ENCODE assay signal across 14 cellular contexts in genomic region chr14:43168374-43168925, GRCh38.
DNase-seq lines count a peak whose midpoint lies in the region; ATAC-seq and TF ChIP-seq lines count a peak whose summit lies in the region.
"Had no signal": no experiment of that assay in that cellular context is flagged by ENCODE, and none has a peak within 500 bp of the region (broad histone marks: within the 10 kb centered on the region; RNA-seq: fewer than 3 reads in every experiment).

No MANE protein-coding gene starts in this region.

- H3K9me3 Mint-ChIP-seq in natural killer cell treated with Interleukin-12 subunit alpha and Interleukin-12 subunit beta and Interleukin-15 and Interleukin-18, amount 100 ng/mL, for 72 hours, result peaks cover 11% of the 10 kb centered on the region
- H3K9me3 Mint-ChIP-seq in neural progenitor cell, result no peaks in the 10 kb centered on the region
- H3K9me3 Mint-ChIP-seq: GM23338, H9 had no signal

- TF ChIP-seq EP300 in transverse colon (IDR thresholded peaks at IDR 0.05; ENCODE audit: low read depth), result no peak

- H4K20me1 ChIP-seq in hepatocyte (ENCODE audit: insufficient read depth, poor library complexity, severe bottlenecking), result no peaks in the 10 kb centered on the region
- no peaks in the 10 kb centered on the region for H4K20me1 ChIP-seq in neural progenitor cell (ENCODE audit: low read depth)

- H3K9ac ChIP-seq in neural progenitor cell, result no peak overlapping the region
- H3K9ac ChIP-seq: KMS-11 had no signal

- no peak overlapping the region for H3K27ac Mint-ChIP-seq in natural killer cell treated with Interleukin-12 subunit alpha and Interleukin-12 subunit beta and Interleukin-15 and Interleukin-18, amount 100 ng/mL, for 72 hours
- no peak overlapping the region for H3K27ac Mint-ChIP-seq in neural progenitor cell
- H3K27ac Mint-ChIP-seq: B cell; CD4-positive, alpha-beta T cell; GM23338; H9 had no signal

- H3K27me3 ChIP-seq in hepatocyte (no peaks in the 10 kb centered on the region), transverse colon (no peaks in the 10 kb centered on the region), neural progenitor cell (no peaks in the 10 kb centered on the region)

- no peak overlapping the region for H3K4me3 Mint-ChIP-seq in natural killer cell treated with Interleukin-12 subunit alpha and Interleukin-12 subunit beta and Interleukin-15 and Interleukin-18, amount 100 ng/mL, for 72 hours
- H3K4me3 Mint-ChIP-seq in neural progenitor cell, result no peak overlapping the region
- H3K4me3 Mint-ChIP-seq: B cell; CD4-positive, alpha-beta T cell; GM23338; H9 had no signal

- H3K9me3 ChIP-seq in hepatocyte (ENCODE audit: low read depth) (no peaks in the 10 kb centered on the region), transverse colon (no peaks in the 10 kb centered on the region), neural progenitor cell (ENCODE audit: low read depth) (no peaks in the 10 kb centered on the region)

- no peaks in the 10 kb centered on the region for H3K4me1 Mint-ChIP-seq in natural killer cell treated with Interleukin-12 subunit alpha and Interleukin-12 subunit beta and Interleukin-15 and Interleukin-18, amount 100 ng/mL, for 72 hours (ENCODE audit: low read depth in 2 of 2)
- H3K4me1 Mint-ChIP-seq in neural progenitor cell, result no peaks in the 10 kb centered on the region
- H3K4me1 Mint-ChIP-seq: B cell, GM23338, H9 had no signal

- WGBS in hepatocyte (ENCODE audit: low lambda C conversion rate, missing lambda C conversion rate), result 69% methylated on average over 1 of the region's 1 CpG
- WGBS in transverse colon (ENCODE audit: low coverage in 1 of 2), 2 donors, result 20% methylated on average over 1 of the region's 1 CpG

- H3K36me3 Mint-ChIP-seq in natural killer cell treated with Interleukin-12 subunit alpha and Interleukin-12 subunit beta and Interleukin-15 and Interleukin-18, amount 100 ng/mL, for 72 hours, result peaks cover 4% of the 10 kb centered on the region
- H3K36me3 Mint-ChIP-seq in neural progenitor cell, result no peaks in the 10 kb centered on the region

- no peaks in the 10 kb centered on the region for H3K36me3 ChIP-seq in hepatocyte (replicated peaks; ENCODE audit: insufficient read depth, low read depth)
- H3K36me3 ChIP-seq in transverse colon, result no peaks in the 10 kb centered on the region
- no peaks in the 10 kb centered on the region for H3K36me3 ChIP-seq in neural progenitor cell

- no peaks in the 10 kb centered on the region for H3K27me3 Mint-ChIP-seq in natural killer cell treated with Interleukin-12 subunit alpha and Interleukin-12 subunit beta and Interleukin-15 and Interleukin-18, amount 100 ng/mL, for 72 hours
- H3K27me3 Mint-ChIP-seq in neural progenitor cell (ENCODE audit: insufficient read depth, low read depth), result no peaks in the 10 kb centered on the region
- H3K27me3 Mint-ChIP-seq: B cell; CD4-positive, alpha-beta T cell had no signal

- no peak overlapping the region for H2AFZ ChIP-seq in hepatocyte
- no peak overlapping the region for H2AFZ ChIP-seq in neural progenitor cell (replicated peaks)
- H2AFZ ChIP-seq: GM23338 had no signal

- TF ChIP-seq CTCF in hepatocyte (IDR thresholded peaks at IDR 0.05; ENCODE audit: poor library complexity) (no peak), transverse colon (IDR thresholded peaks at IDR 0.05) (no peak), neural progenitor cell (IDR thresholded peaks at IDR 0.05) (no peak)

- no peak for ATAC-seq in natural killer cell treated with Interleukin-12 subunit alpha and Interleukin-12 subunit beta and Interleukin-15 and Interleukin-18, amount 100 ng/mL, for 72 hours
- ATAC-seq: GM23338 had no signal

- H3K79me2 ChIP-seq in hepatocyte, result no peaks in the 10 kb centered on the region
- no peaks in the 10 kb centered on the region for H3K79me2 ChIP-seq in neural progenitor cell (ENCODE audit: low read depth)

- in situ Hi-C loops in Caki2 (cut with HindIII; ENCODE audit: low pct_unique_long_range_greater_than_20kb, low sequenced_read_pairs) (no loop called here), transverse colon (cut with MboI; ENCODE audit: low pct_ligation_motif_present in 1 of 4, low pct_unique_long_range_greater_than_20kb in 1 of 4, low sequenced_read_pairs in 3 of 4) (no loop called here)

- H3K4me3 ChIP-seq in hepatocyte, result no peak overlapping the region
- H3K4me3 ChIP-seq in transverse colon, result no peak overlapping the region
- H3K4me3 ChIP-seq in neural progenitor cell, result no peak overlapping the region
- H3K4me3 ChIP-seq: GM23338 had no signal

- DNase-seq in Caki2 (ENCODE audit: low read depth) (peak; percentile 3), NCI-H69 (lab: John Stamatoyannopoulos, UW) (peak; percentile 25), hepatocyte (ENCODE audit: low spot score) (peak; percentile 32), transverse colon (peak; percentile 19), kidney glomerular epithelial cell (lab: John Stamatoyannopoulos, UW) (no peak), neural progenitor cell (ENCODE audit: low spot score) (no peak)
- no peak for DNase-seq in natural killer cell treated with Interleukin-12 subunit alpha and Interleukin-12 subunit beta and Interleukin-15 and Interleukin-18, amount 100 ng/mL, for 72 hours (ENCODE audit: low spot score)
- DNase-seq: C1 segment of cervical spinal cord; CD4-positive, alpha-beta T cell; DMS79; H9 had no signal

- peak overlapping the region; percentile 2 for H3K27ac ChIP-seq in hepatocyte
- H3K27ac ChIP-seq in transverse colon, result peak overlapping the region; percentile 37 to 53 (median 39)
- H3K27ac ChIP-seq in neural progenitor cell, result no peak overlapping the region
- H3K27ac ChIP-seq: KMS-11 had no signal

- no peak for TF ChIP-seq POLR2A in transverse colon (IDR thresholded peaks at IDR 0.05)

- no peaks in the 10 kb centered on the region for H3F3A ChIP-seq in neural progenitor cell (ENCODE audit: low read depth)

- H3K4me2 ChIP-seq in hepatocyte (peak overlapping the region; percentile 4), neural progenitor cell (no peak overlapping the region)
- H3K4me2 ChIP-seq: GM23338, KMS-11 had no signal

- peaks cover 7% of the 10 kb centered on the region for H3K4me1 ChIP-seq in hepatocyte (ENCODE audit: insufficient read depth)
- H3K4me1 ChIP-seq in transverse colon, result peaks cover 0 to 40% (median 8%) of the 10 kb centered on the region in 4 donors
- no peaks in the 10 kb centered on the region for H3K4me1 ChIP-seq in neural progenitor cell

- H3K9me2 ChIP-seq in hepatocyte (replicated peaks; ENCODE audit: insufficient read depth), result no peaks in the 10 kb centered on the region

- intact Hi-C loops in transverse colon (cut with DNase I; ENCODE audit: low total_unique reads), result no loop called here

Comparison
In these comparisons a context has a peak if more than half of its experiments do, and no peak if none do; other contexts are left out.
1. DNase-seq: peak in Caki2 (single experiment), NCI-H69 (single experiment), hepatocyte (single experiment) and transverse colon (single experiment); none in natural killer cell treated with Interleukin-12 subunit alpha and Interleukin-12 subunit beta and Interleukin-15 and Interleukin-18, amount 100 ng/mL, for 72 hours (single experiment), kidney glomerular epithelial cell (single experiment) and neural progenitor cell (single experiment).